ENCODE assay signal across 16 cellular contexts in the genomic region with DNA sequence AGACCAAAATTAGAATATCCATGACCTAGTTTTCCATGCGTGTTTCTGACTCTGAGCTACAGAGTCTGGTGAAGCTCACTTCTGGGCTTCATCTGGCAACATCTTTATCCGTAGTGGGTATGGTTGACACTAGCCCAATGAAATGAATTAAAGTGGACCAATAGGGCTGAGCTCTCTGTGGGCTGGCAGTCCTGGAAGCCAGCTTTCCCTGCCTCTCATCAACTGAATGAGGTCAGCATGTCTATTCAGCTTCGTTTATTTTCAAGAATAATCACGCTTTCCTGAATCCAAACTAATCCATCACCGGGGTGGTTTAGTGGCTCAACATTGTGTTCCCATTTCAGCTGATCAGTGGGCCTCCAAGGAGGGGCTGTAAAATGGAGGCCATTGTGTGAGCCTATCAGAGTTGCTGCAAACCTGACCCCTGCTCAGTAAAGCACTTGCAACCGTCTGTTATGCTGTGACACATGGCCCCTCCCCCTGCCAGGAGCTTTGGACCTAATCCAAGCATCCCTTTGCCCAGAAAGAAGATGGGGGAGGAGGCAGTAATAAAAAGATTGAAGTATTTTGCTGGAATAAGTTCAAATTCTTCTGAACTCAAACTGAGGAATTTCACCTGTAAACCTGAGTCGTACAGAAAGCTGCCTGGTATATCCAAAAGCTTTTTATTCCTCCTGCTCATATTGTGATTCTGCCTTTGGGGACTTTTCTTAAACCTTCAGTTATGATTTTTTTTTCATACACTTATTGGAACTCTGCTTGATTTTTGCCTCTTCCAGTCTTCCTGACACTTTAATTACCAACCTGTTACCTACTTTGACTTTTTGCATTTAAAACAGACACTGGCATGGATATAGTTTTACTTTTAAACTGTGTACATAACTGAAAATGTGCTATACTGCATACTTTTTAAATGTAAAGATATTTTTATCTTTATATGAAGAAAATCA. TPM values are rescaled to one million over a fixed set of nuclear protein-coding genes. Genes with fewer than 3 reads are reported as not detected.
DNase-seq lines count a peak whose midpoint lies in the region; ATAC-seq and TF ChIP-seq lines count a peak whose summit lies in the region.
"Had no signal": no experiment of that assay in that cellular context is flagged by ENCODE, and none has a peak within 500 bp of the region (broad histone marks: within the 10 kb centered on the region; RNA-seq: fewer than 3 reads in every experiment).

No MANE protein-coding gene starts in this region.

- peaks cover 61% of the 10 kb centered on the region for H3K36me3 Mint-ChIP-seq in HFFc6 (ENCODE audit: low read depth)
- no peaks in the 10 kb centered on the region for H3K36me3 Mint-ChIP-seq in activated CD8-positive, alpha-beta memory T cell treated with anti-CD3 and anti-CD28 coated beads, Interleukin-2, amount 10 ng/mL, durations not matched to agents 7 days and 5 days
- no peaks in the 10 kb centered on the region for H3K36me3 Mint-ChIP-seq in activated T-helper 17 cell treated with anti-CD3 and anti-CD28 coated beads, Interleukin-2, amount 50 U/mL, for 72 hours (ENCODE audit: low read depth)
- H3K36me3 Mint-ChIP-seq: CD8-positive, alpha-beta memory T cell had no signal

- intact Hi-C loops in sciatic nerve (cut with DNase I): loop anchor here (10.0 kb wide), 1 partner anchor 1175 kb away; no protein-coding TSS in a partner anchor

- ATAC-seq in sciatic nerve (peak; percentile 23), HG02981 (IDR thresholded peaks at IDR 0.05; ENCODE audit: unreplicated experiment) (no peak), HG02588 (IDR thresholded peaks at IDR 0.05; ENCODE audit: unreplicated experiment) (no peak)
- ATAC-seq in activated CD8-positive, alpha-beta memory T cell treated with anti-CD3 and anti-CD28 coated beads, Interleukin-2, amount 10 ng/mL, durations not matched to agents 7 days and 5 days: no peak
- ATAC-seq in activated T-helper 17 cell treated with anti-CD3 and anti-CD28 coated beads, Interleukin-2, amount 50 U/mL, for 72 hours (replicated peaks): no peak
- ATAC-seq: psoas muscle had no signal

- no peak overlapping the region for H3K4me3 ChIP-seq in fibroblast of mammary gland (ENCODE audit: control insufficient read depth, low read depth, low read length)
- H3K4me3 ChIP-seq: cardiac muscle cell, psoas muscle, suprapubic skin had no signal

- H3K4me1 Mint-ChIP-seq in HFFc6 (ENCODE audit: low read depth): peaks cover 92% of the 10 kb centered on the region
- no peaks in the 10 kb centered on the region for H3K4me1 Mint-ChIP-seq in activated CD8-positive, alpha-beta memory T cell treated with anti-CD3 and anti-CD28 coated beads, Interleukin-2, amount 10 ng/mL, durations not matched to agents 7 days and 5 days
- no peaks in the 10 kb centered on the region for H3K4me1 Mint-ChIP-seq in activated T-helper 17 cell treated with anti-CD3 and anti-CD28 coated beads, Interleukin-2, amount 50 U/mL, for 72 hours
- H3K4me1 Mint-ChIP-seq: activated CD4-positive, alpha-beta memory T cell treated with anti-CD3 and anti-CD28 coated beads, Interleukin-2, amount 10 ng/mL, durations not matched to agents 7 days and 5 days had no signal

- H3K4me3 Mint-ChIP-seq in HFFc6: no peak overlapping the region; the same call in 1 of the 2 replicates
- H3K4me3 Mint-ChIP-seq in activated CD8-positive, alpha-beta memory T cell treated with anti-CD3 and anti-CD28 coated beads, Interleukin-2, amount 10 ng/mL, durations not matched to agents 7 days and 5 days: no peak overlapping the region
- H3K4me3 Mint-ChIP-seq in activated T-helper 17 cell treated with anti-CD3 and anti-CD28 coated beads, Interleukin-2, amount 50 U/mL, for 72 hours: no peak overlapping the region
- H3K4me3 Mint-ChIP-seq: activated CD4-positive, alpha-beta memory T cell treated with anti-CD3 and anti-CD28 coated beads, Interleukin-2, amount 10 ng/mL, durations not matched to agents 7 days and 5 days; CD8-positive, alpha-beta memory T cell had no signal

- no peak for DNase-seq in HFFc6
- peak; percentile 48 for DNase-seq in NCI-H82 treated with DMSO at 0.1 percent for 48 hours (lab: John Stamatoyannopoulos, UW; ENCODE audit: unreplicated experiment)
- DNase-seq in fibroblast of mammary gland (ENCODE audit: low read depth): peak; percentile 56
- DNase-seq in sciatic nerve (ENCODE audit: low spot score): no peak
- no peak for DNase-seq in activated CD8-positive, alpha-beta memory T cell treated with anti-CD3 and anti-CD28 coated beads, Interleukin-2, amount 10 ng/mL, durations not matched to agents 7 days and 5 days
- DNase-seq: activated CD4-positive, alpha-beta memory T cell treated with anti-CD3 and anti-CD28 coated beads, Interleukin-2, amount 10 ng/mL, durations not matched to agents 7 days and 5 days; activated gamma-delta T cell treated with Interleukin-2 at 50 U/mL for 16 hours; CD8-positive, alpha-beta memory T cell; NCI-H1436; psoas muscle had no signal

- TF ChIP-seq CTCF in HFFc6 (IDR thresholded peaks at IDR 0.05) (no peak), fibroblast of mammary gland (conservative IDR thresholded peaks at IDR 0.05; ENCODE audit: control insufficient read depth, insufficient read depth, low read depth, low read length) (no peak)

- H3K27ac Mint-ChIP-seq in HFFc6: peak overlapping the region; percentile 75
- H3K27ac Mint-ChIP-seq in activated CD8-positive, alpha-beta memory T cell treated with anti-CD3 and anti-CD28 coated beads, Interleukin-2, amount 10 ng/mL, durations not matched to agents 7 days and 5 days: no peak overlapping the region
- no peak overlapping the region for H3K27ac Mint-ChIP-seq in activated T-helper 17 cell treated with anti-CD3 and anti-CD28 coated beads, Interleukin-2, amount 50 U/mL, for 72 hours
- H3K27ac Mint-ChIP-seq: activated CD4-positive, alpha-beta memory T cell treated with anti-CD3 and anti-CD28 coated beads, Interleukin-2, amount 10 ng/mL, durations not matched to agents 7 days and 5 days had no signal

- no peaks in the 10 kb centered on the region for H3K9me3 Mint-ChIP-seq in HFFc6
- H3K9me3 Mint-ChIP-seq in activated CD8-positive, alpha-beta memory T cell treated with anti-CD3 and anti-CD28 coated beads, Interleukin-2, amount 10 ng/mL, durations not matched to agents 7 days and 5 days (ENCODE audit: low read depth): peaks cover 5% of the 10 kb centered on the region
- H3K9me3 Mint-ChIP-seq in activated T-helper 17 cell treated with anti-CD3 and anti-CD28 coated beads, Interleukin-2, amount 50 U/mL, for 72 hours: no peaks in the 10 kb centered on the region
- H3K9me3 Mint-ChIP-seq: activated CD4-positive, alpha-beta memory T cell treated with anti-CD3 and anti-CD28 coated beads, Interleukin-2, amount 10 ng/mL, durations not matched to agents 7 days and 5 days had no signal

- CTCF ChIA-PET in activated CD8-positive, alpha-beta memory T cell treated with anti-CD3 and anti-CD28 coated beads, Interleukin-2, amount 10 ng/mL, durations not matched to agents 7 days and 5 days (lab: Charles Lee): no interaction called here

- peaks cover 7% of the 10 kb centered on the region for H3K27me3 Mint-ChIP-seq in HFFc6 (ENCODE audit: insufficient read depth)
- peaks cover 57% of the 10 kb centered on the region for H3K27me3 Mint-ChIP-seq in activated CD8-positive, alpha-beta memory T cell treated with anti-CD3 and anti-CD28 coated beads, Interleukin-2, amount 10 ng/mL, durations not matched to agents 7 days and 5 days
- peaks cover 30% of the 10 kb centered on the region for H3K27me3 Mint-ChIP-seq in activated T-helper 17 cell treated with anti-CD3 and anti-CD28 coated beads, Interleukin-2, amount 50 U/mL, for 72 hours

RNA-seq across cellular contexts. Expression of a gene that starts 35.5 kb away (rescaled TPM):
- total RNA-seq in HFFc6 (2021; fragmentation: NEBNext Ultra II Directional; extraction: Animal tissue kit (Norgen Biotek cat#: 25700)): 1,000 to 10,000 TPM in 5 of 6 experiments, 100 to 1,000 TPM in 1; 938 to 1,171 (median 1,076) TPM
- total RNA-seq in sciatic nerve: 353 TPM
- total RNA-seq in activated CD8-positive, alpha-beta memory T cell treated with anti-CD3 and anti-CD28 coated beads, Interleukin-2, amount 10 ng/mL, durations not matched to agents 7 days and 5 days: under 1 TPM in 1 of 2 experiments, not detected in 1; 0.87 TPM
- 1 to 10 TPM in 1 of 2 donors, not detected in 1; 1.2 TPM for total RNA-seq in activated T-helper 17 cell treated with anti-CD3 and anti-CD28 coated beads, Interleukin-2, amount 50 U/mL, for 72 hours
- total RNA-seq: T-helper 2 cell treated with Interferon-gamma antibody and Interleukin-4, amounts not matched to agents 100 ng/mL and 5 ng/mL, for 36 hours had no signal

Comparison
In these comparisons a context has a peak if more than half of its experiments do, and no peak if none do; other contexts are left out.
1. DNase-seq: peak in NCI-H82 treated with DMSO at 0.1 percent for 48 hours (single experiment) and fibroblast of mammary gland (single experiment); none in HFFc6 (single experiment), sciatic nerve (single experiment) and activated CD8-positive, alpha-beta memory T cell treated with anti-CD3 and anti-CD28 coated beads, Interleukin-2, amount 10 ng/mL, durations not matched to agents 7 days and 5 days (single experiment).
2. RNA of a gene that starts 35.5 kb away (total RNA-seq): 938 to 1,171 TPM in HFFc6 and 353 TPM in sciatic nerve (single experiment); 1.2 TPM in activated T-helper 17 cell treated with anti-CD3 and anti-CD28 coated beads, Interleukin-2, amount 50 U/mL, for 72 hours and 0.87 TPM in activated CD8-positive, alpha-beta memory T cell treated with anti-CD3 and anti-CD28 coated beads, Interleukin-2, amount 10 ng/mL, durations not matched to agents 7 days and 5 days; every median in the first group is over 100 times any median in the second.